20 cellular contexts compared by ENCODE assay signal in the genomic region with DNA sequence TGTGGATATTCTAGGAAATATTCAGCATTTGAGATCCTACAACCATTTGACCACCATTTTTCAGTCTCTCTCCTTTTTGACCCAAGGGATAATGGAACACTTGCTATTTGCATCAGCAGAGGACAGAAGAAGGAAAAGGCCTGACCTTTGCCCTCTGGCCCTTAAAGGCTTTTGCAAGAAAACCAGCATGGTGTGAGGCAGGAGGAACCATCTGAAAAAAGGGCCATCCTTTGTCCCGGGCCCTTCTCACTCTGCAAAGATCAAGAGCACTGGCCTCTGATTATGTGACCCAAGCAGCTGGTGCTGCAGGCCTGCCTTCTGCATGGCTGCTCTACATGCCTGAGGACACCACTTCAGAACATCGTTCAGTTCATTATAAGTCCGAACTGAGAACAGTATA.
DNase-seq lines count a peak whose midpoint lies in the region; ATAC-seq and TF ChIP-seq lines count a peak whose summit lies in the region.
"Had no signal": no experiment of that assay in that cellular context is flagged by ENCODE, and none has a peak within 500 bp of the region (broad histone marks: within the 10 kb centered on the region; RNA-seq: fewer than 3 reads in every experiment).

No MANE protein-coding gene starts in this region.

- H3K4me1 Mint-ChIP-seq in GM23338 (peaks cover 22% of the 10 kb centered on the region), endodermal cell (peaks cover 5% of the 10 kb centered on the region), neural progenitor cell (peaks cover 25% of the 10 kb centered on the region), nephron progenitor cell (peaks cover 16% of the 10 kb centered on the region)
- H3K4me1 Mint-ChIP-seq in naive thymus-derived CD4-positive, alpha-beta T cell, result no peaks in the 10 kb centered on the region
- H3K4me1 Mint-ChIP-seq: IgD-negative memory B cell had no signal

- H3K9ac ChIP-seq in OCI-LY3 (ENCODE audit: low read length) (peak overlapping the region; percentile 4; the same call in 1 of the 2 replicates), endodermal cell (ENCODE audit: extremely low read depth, low read length, poor library complexity, severe bottlenecking) (no peak overlapping the region), neural progenitor cell (no peak overlapping the region)
- H3K9ac ChIP-seq: GM23248, KMS-11 had no signal

- CTCF ChIA-PET in naive thymus-derived CD4-positive, alpha-beta T cell (lab: Charles Lee), result no interaction called here

- WGBS in endodermal cell (ENCODE audit: insufficient coverage in 1 of 2, insufficient read length in 1 of 2), 2 experiments, result 40 to 91% methylated on average over 1 to 3 of the region's 3 CpGs
- 76 to 90% methylated on average over 3 of the region's 3 CpGs for WGBS in lower leg skin, 2 donors

- H3K79me2 ChIP-seq in GM23338 (replicated peaks; ENCODE audit: insufficient read depth), result no peaks in the 10 kb centered on the region
- no peaks in the 10 kb centered on the region for H3K79me2 ChIP-seq in OCI-LY3 (ENCODE audit: low read length)
- no peaks in the 10 kb centered on the region for H3K79me2 ChIP-seq in neural progenitor cell (ENCODE audit: low read depth)

- POLR2A ChIA-PET in naive thymus-derived CD4-positive, alpha-beta T cell (lab: Charles Lee), result no interaction called here

- peaks cover 19% of the 10 kb centered on the region for H3K4me1 ChIP-seq in GM23338 (ENCODE audit: insufficient read depth)
- peaks cover 61% of the 10 kb centered on the region for H3K4me1 ChIP-seq in OCI-LY3 (ENCODE audit: low read length)
- H3K4me1 ChIP-seq in endodermal cell (ENCODE audit: control insufficient read depth, insufficient read depth, low read length), result no peaks in the 10 kb centered on the region
- H3K4me1 ChIP-seq in neural progenitor cell, result peaks cover 25% of the 10 kb centered on the region
- no peaks in the 10 kb centered on the region for H3K4me1 ChIP-seq in naive thymus-derived CD4-positive, alpha-beta T cell (ENCODE audit: control insufficient read depth in 2 of 2, insufficient read depth in 2 of 2, low read length in 2 of 2)

- no peak overlapping the region for H3K4me3 Mint-ChIP-seq in GM23338
- no peak overlapping the region for H3K4me3 Mint-ChIP-seq in endodermal cell
- H3K4me3 Mint-ChIP-seq in neural progenitor cell, result no peak overlapping the region
- H3K4me3 Mint-ChIP-seq in nephron progenitor cell, result no peak overlapping the region
- no peak overlapping the region for H3K4me3 Mint-ChIP-seq in naive thymus-derived CD4-positive, alpha-beta T cell
- H3K4me3 Mint-ChIP-seq: IgD-negative memory B cell had no signal

- peak overlapping the region; percentile 63 for H3K27ac Mint-ChIP-seq in GM23338
- no peak overlapping the region for H3K27ac Mint-ChIP-seq in endodermal cell
- H3K27ac Mint-ChIP-seq in neural progenitor cell, result peak overlapping the region; percentile 93
- no peak overlapping the region for H3K27ac Mint-ChIP-seq in nephron progenitor cell
- H3K27ac Mint-ChIP-seq in naive thymus-derived CD4-positive, alpha-beta T cell, result no peak overlapping the region
- H3K27ac Mint-ChIP-seq: IgD-negative memory B cell had no signal

- H3K36me3 ChIP-seq in GM23338 (ENCODE audit: insufficient read depth) (no peaks in the 10 kb centered on the region), OCI-LY3 (replicated peaks; ENCODE audit: low read depth, low read length) (peaks cover 9% of the 10 kb centered on the region), endodermal cell (ENCODE audit: control insufficient read depth, insufficient read depth, low read length) (no peaks in the 10 kb centered on the region), neural progenitor cell (no peaks in the 10 kb centered on the region)
- H3K36me3 ChIP-seq in naive thymus-derived CD4-positive, alpha-beta T cell (ENCODE audit: control insufficient read depth in 2 of 3, insufficient read depth in 3 of 3, low read length in 3 of 3), result no peaks in the 10 kb centered on the region

- H3K27me3 Mint-ChIP-seq in GM23338 (ENCODE audit: insufficient read depth, low read depth, poor library complexity) (peaks cover under 1% of the 10 kb centered on the region), endodermal cell (ENCODE audit: insufficient read depth) (no peaks in the 10 kb centered on the region), neural progenitor cell (ENCODE audit: insufficient read depth, low read depth) (peaks cover 6% of the 10 kb centered on the region), nephron progenitor cell (ENCODE audit: low read depth, poor library complexity) (no peaks in the 10 kb centered on the region)
- peaks cover 5 to 17% (median 5%) of the 10 kb centered on the region in 5 donors for H3K27me3 Mint-ChIP-seq in naive thymus-derived CD4-positive, alpha-beta T cell

- H3K36me3 Mint-ChIP-seq in GM23338 (ENCODE audit: low read depth) (no peaks in the 10 kb centered on the region; the same call in 2 of the 3 replicates), endodermal cell (ENCODE audit: low read depth) (no peaks in the 10 kb centered on the region), neural progenitor cell (peaks cover 3% of the 10 kb centered on the region), nephron progenitor cell (ENCODE audit: low read depth) (no peaks in the 10 kb centered on the region)
- no peaks in the 10 kb centered on the region for H3K36me3 Mint-ChIP-seq in naive thymus-derived CD4-positive, alpha-beta T cell
- H3K36me3 Mint-ChIP-seq: IgD-negative memory B cell had no signal

- H3K4me2 ChIP-seq in GM23338 (no peak overlapping the region), OCI-LY3 (ENCODE audit: low read length) (no peak overlapping the region), neural progenitor cell (peak overlapping the region; percentile 45)
- H3K4me2 ChIP-seq: KMS-11 had no signal

- no peak for TF ChIP-seq POLR2A in lower leg skin (IDR thresholded peaks at IDR 0.05)

- H2AFZ ChIP-seq in GM23338 (no peak overlapping the region), OCI-LY3 (ENCODE audit: low read depth, low read length) (peak overlapping the region; percentile 77; the same call in 1 of the 2 replicates), neural progenitor cell (replicated peaks) (no peak overlapping the region)
- H2AFZ ChIP-seq: GM23248 had no signal

- H3K4me3 ChIP-seq in GM23338, result no peak overlapping the region
- H3K4me3 ChIP-seq in OCI-LY3 (ENCODE audit: low read length), result no peak overlapping the region
- no peak overlapping the region for H3K4me3 ChIP-seq in endodermal cell (ENCODE audit: low read length)
- no peak overlapping the region for H3K4me3 ChIP-seq in neural progenitor cell
- no peak overlapping the region for H3K4me3 ChIP-seq in lower leg skin (ENCODE audit: low read depth, poor library complexity, severe bottlenecking)
- H3K4me3 ChIP-seq in naive thymus-derived CD4-positive, alpha-beta T cell (ENCODE audit: low read length), result no peak overlapping the region
- H3K4me3 ChIP-seq: GM23248, SK-N-MC had no signal

- intact Hi-C loops in lower leg skin (cut with DNase I; ENCODE audit: low total_unique reads), result no loop called here
- intact Hi-C loops in naive thymus-derived CD4-positive, alpha-beta T cell (cut with micrococcal nuclease), result no loop called here

- no peaks in the 10 kb centered on the region; the same call in 2 of the 3 replicates for H3K9me3 Mint-ChIP-seq in GM23338
- no peaks in the 10 kb centered on the region for H3K9me3 Mint-ChIP-seq in endodermal cell
- H3K9me3 Mint-ChIP-seq in neural progenitor cell, result peaks cover 3% of the 10 kb centered on the region
- no peaks in the 10 kb centered on the region for H3K9me3 Mint-ChIP-seq in nephron progenitor cell
- H3K9me3 Mint-ChIP-seq in naive thymus-derived CD4-positive, alpha-beta T cell, result no peaks in the 10 kb centered on the region
- H3K9me3 Mint-ChIP-seq: IgD-negative memory B cell had no signal

- H3K9me2 ChIP-seq in GM23338 (ENCODE audit: insufficient read depth), result no peaks in the 10 kb centered on the region

- TF ChIP-seq CTCF in GM23338 (conservative IDR thresholded peaks at IDR 0.05; ENCODE audit: low read depth in 2 of 2), result no peak
- no peak for TF ChIP-seq CTCF in OCI-LY3 (IDR thresholded peaks at IDR 0.05; ENCODE audit: low read depth, low read length)
- no peak for TF ChIP-seq CTCF in endodermal cell (conservative IDR thresholded peaks at IDR 0.05)
- no peak for TF ChIP-seq CTCF in neural progenitor cell (IDR thresholded peaks at IDR 0.05)
- no peak for TF ChIP-seq CTCF in nephron progenitor cell (IDR thresholded peaks at IDR 0.05)
- TF ChIP-seq CTCF in lower leg skin (IDR thresholded peaks at IDR 0.05), result no peak

- H3K9me3 ChIP-seq in OCI-LY3 (ENCODE audit: insufficient read depth, low read length) (peaks cover 5% of the 10 kb centered on the region; the same call in 1 of the 2 replicates), endodermal cell (ENCODE audit: control insufficient read depth, low read length) (no peaks in the 10 kb centered on the region), neural progenitor cell (ENCODE audit: low read depth) (no peaks in the 10 kb centered on the region)
- no peaks in the 10 kb centered on the region for H3K9me3 ChIP-seq in naive thymus-derived CD4-positive, alpha-beta T cell (ENCODE audit: control insufficient read depth in 2 of 3, low read length in 3 of 3)

- H4K20me1 ChIP-seq in GM23338 (replicated peaks; ENCODE audit: insufficient read depth) (no peaks in the 10 kb centered on the region), OCI-LY3 (ENCODE audit: insufficient read depth, low read length) (no peaks in the 10 kb centered on the region), neural progenitor cell (ENCODE audit: low read depth) (no peaks in the 10 kb centered on the region)

- H3F3A ChIP-seq in GM23338 (replicated peaks; ENCODE audit: low read depth) (no peaks in the 10 kb centered on the region), neural progenitor cell (ENCODE audit: low read depth) (peaks cover 20% of the 10 kb centered on the region)

- DNase-seq in GM23338 (ENCODE audit: low spot score), result no peak
- no peak for DNase-seq in endodermal cell
- DNase-seq in neural progenitor cell (ENCODE audit: low spot score), result peak; percentile 85
- DNase-seq in nephron progenitor cell, result no peak
- DNase-seq in lower leg skin (ENCODE audit: low spot score in 2 of 2), result no peak
- no peak for DNase-seq in naive thymus-derived CD4-positive, alpha-beta T cell
- no peak for DNase-seq in substantia nigra (lab: John Stamatoyannopoulos, UW)
- DNase-seq: DMS153, GM23248, HCEC 1CT, MM.1S, NCI-H2029 treated with DMSO at 0.1 percent for 48 hours, NCI-H2227 treated with DMSO at 0.1 percent for 48 hours, NCI-H526 treated with DMSO at 0.1 percent for 48 hours, SHP77 treated with DMSO at 0.1 percent for 48 hours had no signal

- peak; percentile 82 for ATAC-seq in GM23338
- no peak for ATAC-seq in naive thymus-derived CD4-positive, alpha-beta T cell
- ATAC-seq: Panc1 had no signal

- H3K27ac ChIP-seq in GM23338 (ENCODE audit: low read depth) (no peak overlapping the region; the same call in 1 of the 2 replicates), OCI-LY3 (ENCODE audit: low read length) (peak overlapping the region; percentile 96), endodermal cell (ENCODE audit: low read depth, low read length) (peak overlapping the region; percentile 51), neural progenitor cell (no peak overlapping the region), substantia nigra (ENCODE audit: low read depth, low read length, poor library complexity, severe bottlenecking) (no peak overlapping the region)
- no peak overlapping the region for H3K27ac ChIP-seq in naive thymus-derived CD4-positive, alpha-beta T cell (ENCODE audit: low read depth, low read length)
- H3K27ac ChIP-seq: GM23248, KMS-11, SK-N-MC had no signal

- no peaks in the 10 kb centered on the region for H3K27me3 ChIP-seq in GM23338 (ENCODE audit: insufficient read depth)
- no peaks in the 10 kb centered on the region for H3K27me3 ChIP-seq in OCI-LY3 (ENCODE audit: low read depth, low read length)
- H3K27me3 ChIP-seq in endodermal cell (ENCODE audit: control insufficient read depth, insufficient read depth, low read length, poor library complexity, severe bottlenecking), result no peaks in the 10 kb centered on the region
- no peaks in the 10 kb centered on the region for H3K27me3 ChIP-seq in neural progenitor cell
- no peaks in the 10 kb centered on the region for H3K27me3 ChIP-seq in naive thymus-derived CD4-positive, alpha-beta T cell (ENCODE audit: control insufficient read depth in 2 of 2, insufficient read depth in 2 of 2, low read length in 2 of 2)

Comparison
In these comparisons a context has a peak if more than half of its experiments do, and no peak if none do; other contexts are left out.
1. H3K27ac ChIP-seq: peak in OCI-LY3 (single experiment) and endodermal cell (single experiment); none in GM23338 (single experiment), neural progenitor cell (single experiment), naive thymus-derived CD4-positive, alpha-beta T cell (single experiment) and substantia nigra (single experiment).
2. H3K27ac Mint-ChIP-seq: peak in GM23338 (single experiment) and neural progenitor cell (single experiment); none in endodermal cell (single experiment), nephron progenitor cell (single experiment) and naive thymus-derived CD4-positive, alpha-beta T cell (0 of 9).